17 cellular contexts compared by ENCODE assay signal in genomic region chr2:210584834-210585233, GRCh38. TPM values are rescaled to one million over a fixed set of nuclear protein-coding genes. Genes with fewer than 3 reads are reported as not detected.
DNase-seq lines count a peak whose midpoint lies in the region; ATAC-seq and TF ChIP-seq lines count a peak whose summit lies in the region.
"Had no signal": no experiment of that assay in that cellular context is flagged by ENCODE, and none has a peak within 500 bp of the region (broad histone marks: within the 10 kb centered on the region; RNA-seq: fewer than 3 reads in every experiment).

No MANE protein-coding gene starts in this region.

- intact Hi-C loops in left cardiac atrium (cut with DNase I): no loop called here
- intact Hi-C loops in adrenal gland (cut with DNase I): no loop called here

- no peak for TF ChIP-seq POLR2A in adrenal gland (IDR thresholded peaks at IDR 0.05)

- H3K4me3 ChIP-seq in skeletal muscle cell (ENCODE audit: low read depth, low read length) (no peak overlapping the region), adrenal gland (no peak overlapping the region)
- H3K4me3 ChIP-seq: BLaER1 treated with 17β-estradiol and CSF1 and Interleukin-3, amounts not matched to agents 10 nM and 100 nM; cardiac muscle cell; K562 had no signal

- H3K9me3 ChIP-seq in adrenal gland (replicated peaks in 1 of 3): no peaks in the 10 kb centered on the region
- H3K9me3 ChIP-seq: BLaER1 treated with 17β-estradiol and CSF1 and Interleukin-3, amounts not matched to agents 10 nM and 100 nM had no signal

- H3K27me3 ChIP-seq in foreskin keratinocyte (no peaks in the 10 kb centered on the region), adrenal gland (no peaks in the 10 kb centered on the region)
- H3K27me3 ChIP-seq: BLaER1 treated with 17β-estradiol and CSF1 and Interleukin-3, amounts not matched to agents 10 nM and 100 nM; cardiac muscle cell had no signal

- TF ChIP-seq CTCF in foreskin keratinocyte (conservative IDR thresholded peaks at IDR 0.05) (no peak), adrenal gland (IDR thresholded peaks at IDR 0.05) (no peak)

- no peaks in the 10 kb centered on the region for H3K36me3 ChIP-seq in adrenal gland (replicated peaks in 1 of 2)
- H3K36me3 ChIP-seq: BLaER1 treated with 17β-estradiol and CSF1 and Interleukin-3, amounts not matched to agents 10 nM and 100 nM; cardiac muscle cell had no signal

- no peak overlapping the region for H3K27ac ChIP-seq in foreskin keratinocyte
- H3K27ac ChIP-seq in adrenal gland: no peak overlapping the region
- H3K27ac ChIP-seq: BLaER1 treated with 17β-estradiol and CSF1 and Interleukin-3, amounts not matched to agents 10 nM and 100 nM; cardiac muscle cell had no signal

- DNase-seq in HT1080 (ENCODE audit: low read depth) (peak; percentile 81), SW480 (ENCODE audit: low spot score) (peak; percentile 27), foreskin keratinocyte (peak; percentile 8 to 40), skeletal muscle cell (ENCODE audit: low read depth) (peak; percentile 11), NCI-H1930 (lab: John Stamatoyannopoulos, UW) (no peak), left cardiac atrium (no peak), adrenal gland (no peak), GM03348 (ENCODE audit: low spot score) (no peak)
- DNase-seq: activated naive CD4-positive, alpha-beta T cell; DND-41; NCI-H1436 treated with DMSO at 0.1 percent for 48 hours; NCI-H69; T-helper 1 cell had no signal

- H3K4me1 ChIP-seq in foreskin keratinocyte (no peaks in the 10 kb centered on the region), adrenal gland (replicated peaks in 1 of 2) (no peaks in the 10 kb centered on the region)
- H3K4me1 ChIP-seq: BLaER1 treated with 17β-estradiol and CSF1 and Interleukin-3, amounts not matched to agents 10 nM and 100 nM had no signal

- ATAC-seq in foreskin keratinocyte (peak; percentile 77), left cardiac atrium (no peak)
- ATAC-seq: K562, Panc1 had no signal

- 76 to 89% (median 78%) methylated on average over 2 of the region's 2 CpGs for WGBS in adrenal gland, 4 donors

RNA-seq across cellular contexts. Expression of gene CPS1, which starts 28.4 kb away (rescaled TPM):
- 13.8 and 17.4 TPM in 2 replicates for total RNA-seq in HT1080 (2014; rRNA removed; shearing (Covaris generic))
- 10.0 and 13.7 TPM in 2 replicates for polyA plus RNA-seq in HT1080 (2015; cell fraction: cytosol; rRNA removed)
- 38.1 and 40.4 TPM in 2 replicates for polyA plus RNA-seq in HT1080 (2015; cell fraction: nucleus; rRNA removed)
- total RNA-seq in foreskin keratinocyte (18.5 and 19.2 TPM in 2 replicates), left cardiac atrium (1 to 10 TPM; 2.7 to 3.0 TPM), adrenal gland (1 to 10 TPM in 7 of 8 donors, under 1 TPM in 1; 0.61 to 4.3 (median 1.7) TPM)
- polyA plus RNA-seq in foreskin keratinocyte (5.3 and 5.8 TPM in 2 replicates), adrenal gland (1 to 10 TPM in 2 of 3 donors, under 1 TPM in 1; 0.72 to 1.7 (median 1.0) TPM)

Comparison
In these comparisons a context has a peak if more than half of its experiments do, and no peak if none do; other contexts are left out.
1. DNase-seq: peak in HT1080 (single experiment), SW480 (single experiment), foreskin keratinocyte (2 of 2) and skeletal muscle cell (single experiment); none in NCI-H1930 (0 of 2), left cardiac atrium (single experiment), adrenal gland (0 of 7) and GM03348 (single experiment).